ENCODE assay signal across 15 cellular contexts in the genomic region with DNA sequence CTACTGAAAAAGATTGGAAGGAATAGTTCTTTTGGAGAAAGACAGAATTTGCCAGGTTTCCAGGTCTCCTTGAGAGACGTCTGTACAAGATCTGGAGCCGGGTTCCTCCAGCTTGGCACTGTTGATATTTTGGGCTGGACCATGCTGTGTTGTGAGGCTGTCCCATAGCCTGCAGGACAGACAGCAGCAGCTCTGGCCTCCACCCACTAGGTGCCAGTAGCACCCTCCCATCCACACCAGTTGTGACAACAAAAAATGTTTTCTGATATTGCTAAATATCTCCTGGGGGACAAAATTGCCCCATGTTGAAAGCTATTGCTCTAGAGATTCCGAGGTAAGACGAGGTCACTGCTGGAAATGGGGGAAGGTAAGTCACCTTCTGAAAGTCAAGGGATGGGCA.
A peak's percentile ranks its signal among the peaks of the same experiment; 100 is the strongest.
DNase-seq lines count a peak whose midpoint lies in the region; ATAC-seq and TF ChIP-seq lines count a peak whose summit lies in the region.
"Had no signal": no experiment of that assay in that cellular context is flagged by ENCODE, and none has a peak within 500 bp of the region (broad histone marks: within the 10 kb centered on the region; RNA-seq: fewer than 3 reads in every experiment).

No MANE protein-coding gene starts in this region.

- H3K36me3 Mint-ChIP-seq in activated CD4-positive, alpha-beta T cell treated with anti-CD3 and anti-CD28 coated beads for 36 hours (ENCODE audit: low read depth), result no peaks in the 10 kb centered on the region
- H3K36me3 Mint-ChIP-seq in stimulated activated effector memory CD8-positive, alpha-beta T cell treated with anti-CD3 and anti-CD28 coated beads, Interleukin-12 subunit alpha, Interleukin-12 subunit beta, amount 100 ng/mL, for 72 hours, result no peaks in the 10 kb centered on the region

- H3K4me2 ChIP-seq in SU-DHL-6 (ENCODE audit: low read depth, low read length, poor library complexity, severe bottlenecking), result no peak overlapping the region

- no peaks in the 10 kb centered on the region for H3F3A ChIP-seq in SU-DHL-6 (ENCODE audit: insufficient read depth)

- H3K36me3 ChIP-seq in SU-DHL-6 (ENCODE audit: low read length), result no peaks in the 10 kb centered on the region

- no peak overlapping the region for H3K4me3 Mint-ChIP-seq in activated CD4-positive, alpha-beta T cell treated with anti-CD3 and anti-CD28 coated beads for 36 hours
- H3K4me3 Mint-ChIP-seq in stimulated activated effector memory CD8-positive, alpha-beta T cell treated with anti-CD3 and anti-CD28 coated beads, Interleukin-12 subunit alpha, Interleukin-12 subunit beta, amount 100 ng/mL, for 72 hours, result no peak overlapping the region
- H3K4me3 Mint-ChIP-seq: activated T-cell treated with anti-CD3 and anti-CD28 coated beads, Interleukin-2, amount 50 U/mL, for 72 hours had no signal

- intact Hi-C loops in activated CD4-positive, alpha-beta T cell treated with anti-CD3 and anti-CD28 coated beads for 36 hours (cut with DNase I, micrococcal nuclease), result no loop called here

- no peaks in the 10 kb centered on the region for H3K4me1 Mint-ChIP-seq in activated CD4-positive, alpha-beta T cell treated with anti-CD3 and anti-CD28 coated beads for 36 hours
- H3K4me1 Mint-ChIP-seq in stimulated activated effector memory CD8-positive, alpha-beta T cell treated with anti-CD3 and anti-CD28 coated beads, Interleukin-12 subunit alpha, Interleukin-12 subunit beta, amount 100 ng/mL, for 72 hours, result no peaks in the 10 kb centered on the region

- no peak overlapping the region for H3K27ac ChIP-seq in SU-DHL-6 (ENCODE audit: low read depth, low read length)
- H3K27ac ChIP-seq: parathyroid adenoma had no signal

- CTCF ChIA-PET in activated CD4-positive, alpha-beta T cell treated with anti-CD3 and anti-CD28 coated beads for 36 hours (lab: Charles Lee), result interaction anchor here (0.5 to 0.9 kb wide), 3 partner anchors 134 to 596 kb away, joined by 3 read pairs; no protein-coding TSS in a partner anchor

- TF ChIP-seq CTCF in SU-DHL-6 (IDR thresholded peaks at IDR 0.05; ENCODE audit: insufficient read depth, low read length, poor library complexity, severe bottlenecking), result peak; percentile 16

- H3K9me3 Mint-ChIP-seq in activated CD4-positive, alpha-beta T cell treated with anti-CD3 and anti-CD28 coated beads for 36 hours (ENCODE audit: low read depth), result no peaks in the 10 kb centered on the region
- H3K9me3 Mint-ChIP-seq in stimulated activated effector memory CD8-positive, alpha-beta T cell treated with anti-CD3 and anti-CD28 coated beads, Interleukin-12 subunit alpha, Interleukin-12 subunit beta, amount 100 ng/mL, for 72 hours, result no peaks in the 10 kb centered on the region
- H3K9me3 Mint-ChIP-seq: activated T-cell treated with anti-CD3 and anti-CD28 coated beads, Interleukin-2, amount 50 U/mL, for 72 hours had no signal

- H3K79me2 ChIP-seq in SU-DHL-6 (ENCODE audit: insufficient read depth, low read length), result no peaks in the 10 kb centered on the region
- H3K79me2 ChIP-seq: parathyroid adenoma had no signal

- POLR2A ChIA-PET in activated CD4-positive, alpha-beta T cell treated with anti-CD3 and anti-CD28 coated beads for 36 hours (lab: Charles Lee), result no interaction called here

- no peaks in the 10 kb centered on the region for H3K27me3 Mint-ChIP-seq in activated CD4-positive, alpha-beta T cell treated with anti-CD3 and anti-CD28 coated beads for 36 hours

- no peaks in the 10 kb centered on the region for H3K9me2 ChIP-seq in SU-DHL-6 (replicated peaks; ENCODE audit: insufficient read depth, low read length)

- no peak for ATAC-seq in activated CD4-positive, alpha-beta T cell treated with anti-CD3 and anti-CD28 coated beads for 36 hours
- ATAC-seq in HG03342 (IDR thresholded peaks at IDR 0.05; ENCODE audit: unreplicated experiment), result peak; percentile 44
- ATAC-seq in stimulated activated effector memory CD8-positive, alpha-beta T cell treated with anti-CD3 and anti-CD28 coated beads, Interleukin-12 subunit alpha, Interleukin-12 subunit beta, amount 100 ng/mL, for 72 hours, result peak; percentile 50
- ATAC-seq in esophagus mucosa, result no peak
- ATAC-seq: activated T-cell treated with anti-CD3 and anti-CD28 coated beads, Interleukin-2, amount 50 U/mL, for 72 hours had no signal

- DNase-seq in activated CD4-positive, alpha-beta T cell treated with anti-CD3 and anti-CD28 coated beads for 36 hours, result peak; percentile 14
- no peak for DNase-seq in activated CD4-positive, alpha-beta T cell treated with anti-CD3 and anti-CD28 coated beads, Interleukin-2, amount 50 U/mL, for 4 hours
- DNase-seq in stimulated activated effector memory CD8-positive, alpha-beta T cell treated with anti-CD3 and anti-CD28 coated beads, Interleukin-12 subunit alpha, Interleukin-12 subunit beta, amount 100 ng/mL, for 72 hours (ENCODE audit: low spot score in 2 of 2), result no peak
- DNase-seq in NCI-H446 treated with DMSO at 0.1 percent for 48 hours (lab: John Stamatoyannopoulos, UW) (no peak), NCI-H1092 treated with DMSO at 0.1 percent for 48 hours (lab: John Stamatoyannopoulos, UW) (no peak)
- DNase-seq: activated T-cell treated with anti-CD3 and anti-CD28 coated beads, Interleukin-2, amount 50 U/mL, for 72 hours; amygdala; dermis blood vessel endothelial cell; NCI-H1417 treated with DMSO at 0.1 percent for 48 hours; NCI-H526; stimulated activated CD4-positive, alpha-beta T cell treated with anti-CD3 and anti-CD28 coated beads, Interleukin-2, amount 100 ng/mL, for 24 hours had no signal

- no peak overlapping the region for H3K27ac Mint-ChIP-seq in activated CD4-positive, alpha-beta T cell treated with anti-CD3 and anti-CD28 coated beads for 36 hours
- H3K27ac Mint-ChIP-seq in stimulated activated effector memory CD8-positive, alpha-beta T cell treated with anti-CD3 and anti-CD28 coated beads, Interleukin-12 subunit alpha, Interleukin-12 subunit beta, amount 100 ng/mL, for 72 hours, result no peak overlapping the region
- H3K27ac Mint-ChIP-seq: activated T-cell treated with anti-CD3 and anti-CD28 coated beads, Interleukin-2, amount 50 U/mL, for 72 hours had no signal

- H4K20me1 ChIP-seq in SU-DHL-6 (ENCODE audit: low read depth, low read length), result no peaks in the 10 kb centered on the region

- H3K9me3 ChIP-seq in SU-DHL-6 (ENCODE audit: insufficient read depth, low read length), result no peaks in the 10 kb centered on the region

- H3K27me3 ChIP-seq in SU-DHL-6 (ENCODE audit: low read length), result no peaks in the 10 kb centered on the region

- no peak overlapping the region for H3K4me3 ChIP-seq in SU-DHL-6 (ENCODE audit: insufficient read depth, low read length, poor library complexity, severe bottlenecking)

- H3K9ac ChIP-seq in SU-DHL-6 (ENCODE audit: low read length), result no peak overlapping the region
- H3K9ac ChIP-seq: parathyroid adenoma had no signal

- H2AFZ ChIP-seq in SU-DHL-6 (ENCODE audit: low read depth, low read length, severe bottlenecking), result no peak overlapping the region
- H2AFZ ChIP-seq: parathyroid adenoma had no signal

Comparison
In these comparisons a context has a peak if more than half of its experiments do, and no peak if none do; other contexts are left out.
1. ATAC-seq: peak in HG03342 (single experiment) and stimulated activated effector memory CD8-positive, alpha-beta T cell treated with anti-CD3 and anti-CD28 coated beads, Interleukin-12 subunit alpha, Interleukin-12 subunit beta, amount 100 ng/mL, for 72 hours (single experiment); none in activated CD4-positive, alpha-beta T cell treated with anti-CD3 and anti-CD28 coated beads for 36 hours (single experiment) and esophagus mucosa (single experiment).